In genomic region chr13:32587014-32587773, GRCh38 we compare ENCODE assay signal across 8 cellular contexts. TPM values are rescaled to one million over a fixed set of nuclear protein-coding genes. Genes with fewer than 3 reads are reported as not detected.
A peak's percentile ranks its signal among the peaks of the same experiment; 100 is the strongest.
DNase-seq lines count a peak whose midpoint lies in the region; ATAC-seq and TF ChIP-seq lines count a peak whose summit lies in the region.

No MANE protein-coding gene starts in this region.

- TF ChIP-seq CTCF in osteocyte (IDR thresholded peaks at IDR 0.05) (peak; percentile 14), thyroid gland (IDR thresholded peaks at IDR 0.05) (peak in 2 of 6 experiments; percentile 9 to 34)

- H3K4me1 ChIP-seq in thyroid gland: peaks cover 3 to 5% of the 10 kb centered on the region in 2 donors

- peak in 1 of 2 donors; percentile 54 for TF ChIP-seq POLR2A in thyroid gland (IDR thresholded peaks at IDR 0.05)

- no peaks in the 10 kb centered on the region for H3K36me3 ChIP-seq in thyroid gland

- H3K4me1 Mint-ChIP-seq in osteocyte (ENCODE audit: unreplicated experiment): peaks cover 30% of the 10 kb centered on the region

- H3K27me3 Mint-ChIP-seq in osteocyte (ENCODE audit: unreplicated experiment): no peaks in the 10 kb centered on the region

- WGBS in thyroid gland, 2 donors: 0 to 1% methylated on average over 27 to 37 of the region's 73 CpGs

- DNase-seq in COR-L47 (lab: John Stamatoyannopoulos, UW) (peak; percentile 71), HT1080 (ENCODE audit: low read depth) (peak; percentile 51), SK-N-DZ (ENCODE audit: low spot score) (peak; percentile 56), head of caudate nucleus (peak; percentile 39 to 90 (median 80)), osteocyte (ENCODE audit: extremely low spot score, unreplicated experiment) (peak; percentile 88), thyroid gland (peak; percentile 76 to 82)
- peak; percentile 60 for DNase-seq in activated naive CD4-positive, alpha-beta T cell treated with anti-CD3 and anti-CD28 coated beads, Interleukin-2, amount 50 U/mL, for 16 hours

- H3K4me3 ChIP-seq in thyroid gland (replicated peaks in 1 of 3): peak overlapping the region; percentile 48 to 76 (median 61)

- no peaks in the 10 kb centered on the region for H3K9me3 Mint-ChIP-seq in osteocyte (ENCODE audit: unreplicated experiment)

- H3K36me3 Mint-ChIP-seq in osteocyte (ENCODE audit: unreplicated experiment): no peaks in the 10 kb centered on the region

- peak overlapping the region; percentile 75 to 96 (median 91) for H3K27ac ChIP-seq in thyroid gland

- H3K4me3 Mint-ChIP-seq in osteocyte (ENCODE audit: unreplicated experiment): peak overlapping the region; percentile 94

- ATAC-seq in GM19463 (IDR thresholded peaks at IDR 0.05; ENCODE audit: unreplicated experiment): peak; percentile 31

- H3K27me3 ChIP-seq in thyroid gland: no peaks in the 10 kb centered on the region

- peak overlapping the region; percentile 96 for H3K27ac Mint-ChIP-seq in osteocyte (ENCODE audit: unreplicated experiment)

- intact Hi-C loops in head of caudate nucleus (cut with DNase I): loop anchor here (2.0 to 10.0 kb wide), 3 partner anchors 52 to 955 kb away; no protein-coding TSS in a partner anchor
- intact Hi-C loops in thyroid gland (cut with DNase I): loop anchor here (5.0 kb wide), 2 partner anchors 50 to 955 kb away; no protein-coding TSS in a partner anchor

- no peaks in the 10 kb centered on the region for H3K9me3 ChIP-seq in thyroid gland

RNA-seq across cellular contexts. Expression of gene PDS5B, which starts 0.9 kb away (rescaled TPM):
- 13.1 and 17.0 TPM in 2 replicates for total RNA-seq in HT1080 (2014; rRNA removed; shearing (Covaris generic))
- 8.8 and 11.4 TPM in 2 replicates for polyA plus RNA-seq in HT1080 (2015; cell fraction: cytosol; rRNA removed)
- 24.8 and 26.1 TPM in 2 replicates for polyA plus RNA-seq in HT1080 (2015; cell fraction: nucleus; rRNA removed)
- 7.6 and 14.1 TPM in 2 replicates for polyA plus RNA-seq in SK-N-DZ (2014; cell fraction: cytosol; rRNA removed)
- polyA plus RNA-seq in SK-N-DZ (2014; cell fraction: nucleus; rRNA removed): 9.7 and 16.0 TPM in 2 replicates
- 65.8 and 72.4 TPM in 2 replicates for total RNA-seq in osteocyte
- total RNA-seq in thyroid gland: 10 to 100 TPM; 47.9 to 55.1 (median 49.3) TPM

RNA-seq across cellular contexts. Expression of gene N4BP2L2, which starts 48.6 kb away (rescaled TPM):
- total RNA-seq in HT1080 (2014; rRNA removed; shearing (Covaris generic)): 41.7 and 42.1 TPM in 2 replicates
- 41.3 and 43.5 TPM in 2 replicates for polyA plus RNA-seq in HT1080 (2015; cell fraction: cytosol; rRNA removed)
- 146 and 171 TPM in 2 replicates for polyA plus RNA-seq in HT1080 (2015; cell fraction: nucleus; rRNA removed)
- polyA plus RNA-seq in SK-N-DZ (2014; cell fraction: cytosol; rRNA removed): 77.9 and 85.0 TPM in 2 replicates
- polyA plus RNA-seq in SK-N-DZ (2014; cell fraction: nucleus; rRNA removed): 105 and 106 TPM in 2 replicates
- 138 and 148 TPM in 2 replicates for total RNA-seq in osteocyte
- total RNA-seq in thyroid gland: 100 to 1,000 TPM; 267 to 633 (median 382) TPM

Comparison
In these comparisons a context has a peak if more than half of its experiments do, and no peak if none do; other contexts are left out.
1. Peak in every context shown above with its lines: DNase-seq, ATAC-seq, H3K4me3 ChIP-seq and H3K27ac ChIP-seq.